In the genomic region with DNA sequence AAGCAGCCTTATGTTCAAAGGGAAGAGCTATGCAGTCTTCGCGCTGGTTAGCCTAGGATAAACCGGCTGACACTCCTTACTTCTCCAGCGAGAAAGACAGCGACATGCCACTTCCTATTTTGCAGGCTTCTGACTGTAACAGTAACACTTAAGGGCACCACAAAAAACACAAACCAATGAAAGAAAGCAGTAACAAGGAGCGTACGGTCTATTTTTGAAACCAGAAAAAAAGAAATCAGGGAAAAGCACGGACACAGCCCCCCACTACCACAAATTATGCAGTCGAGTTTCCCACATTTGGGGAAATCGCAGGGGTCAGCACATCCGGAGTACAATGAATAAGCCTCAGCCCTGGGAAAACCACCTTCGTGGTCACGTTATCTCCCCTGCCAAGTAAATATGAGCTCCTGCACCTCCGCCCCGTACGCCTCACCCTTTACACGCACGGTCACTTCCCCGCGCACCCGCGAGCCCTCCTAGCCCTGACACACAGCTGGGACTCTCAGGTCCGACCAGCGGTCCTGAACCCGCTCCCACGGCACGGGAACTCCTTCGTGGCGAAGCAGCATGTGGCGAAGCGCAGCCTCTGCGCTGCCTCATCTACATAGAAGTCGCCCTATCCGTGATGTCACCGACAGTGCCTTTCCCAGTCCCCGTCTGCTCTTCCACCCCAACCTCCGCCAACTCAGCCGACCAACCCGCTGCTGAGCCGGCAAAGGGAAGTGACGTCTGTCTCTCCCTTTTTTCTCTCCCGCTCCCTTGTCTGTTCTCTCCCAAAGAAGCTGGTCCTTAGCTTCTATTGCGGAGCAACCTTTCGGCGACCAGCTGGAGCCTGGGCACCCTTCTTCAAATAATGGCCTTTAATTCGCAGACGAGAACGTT, we compare ENCODE assay signal across 8 cellular contexts. TPM values are rescaled to one million over a fixed set of nuclear protein-coding genes. Genes with fewer than 3 reads are reported as not detected.
A peak's percentile ranks its signal among the peaks of the same experiment; 100 is the strongest.
DNase-seq lines count a peak whose midpoint lies in the region; ATAC-seq and TF ChIP-seq lines count a peak whose summit lies in the region.

No MANE protein-coding gene starts in this region.

- peaks cover 20% of the 10 kb centered on the region for H3K4me1 Mint-ChIP-seq in dendritic cell treated with granulocyte-macrophage colony-stimulating factor and Interleukin-4, amounts not matched to agents 40 ng/mL and 50 ng/mL, for 4 days (ENCODE audit: low read depth)

- H3K4me3 ChIP-seq in left lung: peak overlapping the region; percentile 5 to 23

- no peaks in the 10 kb centered on the region for H3K9me3 ChIP-seq in left lung

- H3K9me3 Mint-ChIP-seq in dendritic cell treated with granulocyte-macrophage colony-stimulating factor and Interleukin-4, amounts not matched to agents 40 ng/mL and 50 ng/mL, for 4 days: no peaks in the 10 kb centered on the region

- H3K27me3 ChIP-seq in left lung: peaks cover 20 to 73% of the 10 kb centered on the region in 2 donors

- peak overlapping the region; percentile 84 for H3K27ac Mint-ChIP-seq in dendritic cell treated with granulocyte-macrophage colony-stimulating factor and Interleukin-4, amounts not matched to agents 40 ng/mL and 50 ng/mL, for 4 days

- CTCF ChIA-PET in HEK293T (lab: Yijun Ruan, JAX): no interaction called here

- peaks cover 55% of the 10 kb centered on the region for H3K27me3 Mint-ChIP-seq in dendritic cell treated with granulocyte-macrophage colony-stimulating factor and Interleukin-4, amounts not matched to agents 40 ng/mL and 50 ng/mL, for 4 days

- H3K36me3 Mint-ChIP-seq in dendritic cell treated with granulocyte-macrophage colony-stimulating factor and Interleukin-4, amounts not matched to agents 40 ng/mL and 50 ng/mL, for 4 days (ENCODE audit: low read depth): no peaks in the 10 kb centered on the region

- no peak for TF ChIP-seq CTCF in left lung (IDR thresholded peaks at IDR 0.05)

- intact Hi-C loops in dendritic cell treated with granulocyte-macrophage colony-stimulating factor and Interleukin-4, amounts not matched to agents 40 ng/mL and 50 ng/mL, for 4 days (cut with micrococcal nuclease): no loop called here
- intact Hi-C loops in left lung (cut with DNase I): no loop called here

- peak; percentile 89 for DNase-seq in GM03348 (ENCODE audit: low spot score)
- DNase-seq in HEK293T (ENCODE audit: extremely low spot score): peak; percentile 80
- peak; percentile 93 for DNase-seq in NCI-H2107 treated with DMSO at 0.1 percent for 48 hours (lab: John Stamatoyannopoulos, UW; ENCODE audit: unreplicated experiment)
- peak; percentile 56 to 57 for DNase-seq in activated CD4-positive, alpha-beta T cell treated with anti-CD3 and anti-CD28 coated beads, Interleukin-2, amount 50 U/mL, for 4 hours
- DNase-seq in left lung: peak; percentile 60 to 85
- DNase-seq in stimulated activated CD4-positive, alpha-beta T cell treated with anti-CD3 and anti-CD28 coated beads, Interleukin-2, amount 100 ng/mL, for 4 hours (ENCODE audit: low read depth): peak; percentile 53
- no peak for DNase-seq in NCI-H510A (lab: John Stamatoyannopoulos, UW)

- H3K4me1 ChIP-seq in left lung: peaks cover 3 to 7% of the 10 kb centered on the region in 2 donors

- peak; percentile 90 for ATAC-seq in left lung

- peak overlapping the region; percentile 33 to 75 for H3K27ac ChIP-seq in left lung

- H3K4me3 Mint-ChIP-seq in dendritic cell treated with granulocyte-macrophage colony-stimulating factor and Interleukin-4, amounts not matched to agents 40 ng/mL and 50 ng/mL, for 4 days: peak overlapping the region; percentile 73

- H3K36me3 ChIP-seq in left lung: no peaks in the 10 kb centered on the region

- POLR2A ChIA-PET in HEK293T (lab: Yijun Ruan, JAX): interaction anchor here (0.6 to 1.8 kb wide), 5 partner anchors 9 to 830 kb away, joined by 3 to 10 read pairs (median 4); no protein-coding TSS in a partner anchor

TF ChIP-seq in HEK293T, 16 proteins besides CTCF, POLR2A, EP300 and RAD21:
- TF ChIP-seq ELF4 (IDR thresholded peaks at IDR 0.05) (peak; percentile 99), FOXA1 (IDR thresholded peaks at IDR 0.05) (no peak), TARDBP (IDR thresholded peaks at IDR 0.05) (peak; percentile 75), ZNF384 (IDR thresholded peaks at IDR 0.05) (peak; percentile 78), CTBP1 (IDR thresholded peaks at IDR 0.05; ENCODE audit: borderline replicate concordance) (peak; percentile 75; the same call in 1 of the 2 replicates), NFRKB (IDR thresholded peaks at IDR 0.05) (peak; percentile 57), FOXM1 (IDR thresholded peaks at IDR 0.05; ENCODE audit: borderline replicate concordance) (no peak), L3MBTL2 (conservative IDR thresholded peaks at IDR 0.05) (peak; percentile 92), ARNT (IDR thresholded peaks at IDR 0.05) (peak; percentile 79; the same call in 1 of the 2 replicates)
- TF ChIP-seq, protein P1, sequence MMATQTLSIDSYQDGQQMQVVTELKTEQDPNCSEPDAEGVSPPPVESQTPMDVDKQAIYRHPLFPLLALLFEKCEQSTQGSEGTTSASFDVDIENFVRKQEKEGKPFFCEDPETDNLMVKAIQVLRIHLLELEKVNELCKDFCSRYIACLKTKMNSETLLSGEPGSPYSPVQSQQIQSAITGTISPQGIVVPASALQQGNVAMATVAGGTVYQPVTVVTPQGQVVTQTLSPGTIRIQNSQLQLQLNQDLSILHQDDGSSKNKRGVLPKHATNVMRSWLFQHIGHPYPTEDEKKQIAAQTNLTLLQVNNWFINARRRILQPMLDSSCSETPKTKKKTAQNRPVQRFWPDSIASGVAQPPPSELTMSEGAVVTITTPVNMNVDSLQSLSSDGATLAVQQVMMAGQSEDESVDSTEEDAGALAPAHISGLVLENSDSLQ (IDR thresholded peaks at IDR 0.05): peak; percentile 61
TF ChIP-seq in HEK293T: peak in this region for 8.

RNA-seq across cellular contexts. Expression of a gene that starts 40.9 kb away (rescaled TPM):
- total RNA-seq in left lung: not detected
